ENCODE assay signal across 16 cellular contexts in the genomic region with DNA sequence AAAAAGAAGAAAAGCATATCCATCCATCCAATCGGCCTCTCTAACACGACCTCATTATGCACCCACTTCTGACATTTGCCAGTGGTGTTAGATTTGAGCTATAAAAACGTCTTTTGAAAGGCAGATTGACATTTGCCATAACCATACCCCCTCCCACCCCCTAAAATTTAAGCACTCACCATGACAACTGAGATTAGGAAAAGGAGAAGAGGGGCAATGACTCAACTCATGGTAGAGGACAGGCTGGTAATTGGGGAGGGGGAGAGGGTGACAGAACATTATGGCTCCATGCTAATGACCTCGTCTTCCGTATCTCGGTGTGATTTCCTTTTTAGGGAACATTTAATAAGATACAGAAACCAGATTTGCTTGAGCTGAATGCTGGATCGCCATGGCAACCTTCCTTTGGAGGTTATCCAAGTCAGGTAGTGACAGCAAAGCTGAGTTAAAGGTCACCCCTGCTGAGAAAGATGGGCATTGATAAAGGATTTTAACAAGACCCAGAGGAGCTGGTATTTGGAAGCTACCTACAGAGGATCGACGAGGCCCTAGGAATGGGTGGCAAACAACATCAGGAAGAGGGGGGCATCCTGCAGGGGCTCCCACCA.
"Had no signal": no experiment of that assay in that cellular context is flagged by ENCODE, and none has a peak within 500 bp of the region (broad histone marks: within the 10 kb centered on the region; RNA-seq: fewer than 3 reads in every experiment).

No MANE protein-coding gene starts in this region.

- H3K27me3 ChIP-seq: body of pancreas, right lobe of liver, vagina had no signal

- H3K4me1 ChIP-seq: body of pancreas, esophagus squamous epithelium, right lobe of liver, stomach, vagina had no signal

- FAIRE-seq: small intestine had no signal

- H3K27ac ChIP-seq: body of pancreas, esophagus squamous epithelium, right lobe of liver, stomach, vagina had no signal

- H3K9me3 ChIP-seq: body of pancreas, esophagus squamous epithelium, right lobe of liver, stomach, vagina had no signal

- ATAC-seq: activated CD8-positive, alpha-beta T cell treated with anti-CD3 and anti-CD28 coated beads, Interleukin-2, amount 10 ng/mL, durations not matched to agents 7 days and 5 days; body of pancreas; effector memory CD8-positive, alpha-beta T cell; right lobe of liver; stimulated activated effector memory CD8-positive, alpha-beta T cell treated with anti-CD3 and anti-CD28 coated beads, Interleukin-12 subunit alpha, Interleukin-12 subunit beta, amount 100 ng/mL, for 72 hours had no signal

- H3K36me3 ChIP-seq: esophagus squamous epithelium, right lobe of liver, stomach, vagina had no signal

- DNase-seq: activated CD4-positive, alpha-beta T cell treated with anti-CD3 and anti-CD28 coated beads, Interleukin-2, amount 10 ng/mL, durations not matched to agents 24 days and 14 days; activated CD8-positive, alpha-beta T cell treated with anti-CD3 and anti-CD28 coated beads, Interleukin-2, amount 10 ng/mL, durations not matched to agents 7 days and 5 days; activated naive CD4-positive, alpha-beta T cell treated with Interleukin-2 at 50 U/mL for 16 hours; activated naive CD8-positive, alpha-beta T cell treated with anti-CD3 and anti-CD28 coated beads, Interleukin-2, amount 10 ng/mL, durations not matched to agents 7 days and 5 days; activated T-cell treated with anti-CD3 and anti-CD28 coated beads, Interleukin-2, amount 50 U/mL, for 24 hours; body of pancreas; effector memory CD8-positive, alpha-beta T cell; esophagus squamous epithelium; right lobe of liver; small intestine; stimulated activated CD4-positive, alpha-beta T cell treated with anti-CD3 and anti-CD28 coated beads, Interleukin-4, amount 100 ng/mL, for 1 hour; stomach; T-helper 9 cell; trophoblast cell had no signal

- H3K4me3 ChIP-seq: body of pancreas, esophagus squamous epithelium, right lobe of liver, stomach, vagina had no signal
